Comparison of ENCODE assay signal across 2 cellular contexts in genomic region chr22:23142546-23143105, GRCh38.
TF ChIP-seq lines count a peak whose summit lies in the region.

No MANE protein-coding gene starts in this region.

TF ChIP-seq in HCT116, 20 proteins besides CTCF, POLR2A, EP300 and RAD21 (continued from another document):
- TF ChIP-seq REST (IDR thresholded peaks at IDR 0.05; ENCODE audit: low read depth): no peak
- TF ChIP-seq SIN3A (IDR thresholded peaks at IDR 0.05; ENCODE audit: low read depth): no peak
- no peak for TF ChIP-seq ZFX (IDR thresholded peaks at IDR 0.05)
- no peak for TF ChIP-seq CBX3 (IDR thresholded peaks at IDR 0.05; ENCODE audit: low read depth)
TF ChIP-seq in HCT116: peak in this region for 0.

TF ChIP-seq in WTC11, 78 proteins besides CTCF, POLR2A, EP300 and RAD21 (continued from another document):
- TF ChIP-seq STAT6 (CRISPR knock-in tag; conservative IDR thresholded peaks at IDR 0.05; ENCODE audit: low read depth) (no peak), NR2C2 (CRISPR knock-in tag; IDR thresholded peaks at IDR 0.05) (no peak)
